17 cellular contexts compared by ENCODE assay signal in genomic region chr19:18729933-18730530, GRCh38. TPM values are rescaled to one million over a fixed set of nuclear protein-coding genes. Genes with fewer than 3 reads are reported as not detected.
DNase-seq lines count a peak whose midpoint lies in the region; ATAC-seq and TF ChIP-seq lines count a peak whose summit lies in the region.
"Had no signal": no experiment of that assay in that cellular context is flagged by ENCODE, and none has a peak within 500 bp of the region (broad histone marks: within the 10 kb centered on the region; RNA-seq: fewer than 3 reads in every experiment).

No MANE protein-coding gene starts in this region.

- no peak overlapping the region for H3K4me3 ChIP-seq in left ventricle myocardium inferior
- no peak overlapping the region for H3K4me3 ChIP-seq in NT2/D1 (ENCODE audit: insufficient read length, low read depth)
- H3K4me3 ChIP-seq in endodermal cell (ENCODE audit: low read length): no peak overlapping the region
- H3K4me3 ChIP-seq in osteoblast (ENCODE audit: insufficient read depth, low read length): no peak overlapping the region
- H3K4me3 ChIP-seq: HAP-1 had no signal

- H3K27ac ChIP-seq in left ventricle myocardium inferior (replicated peaks): no peak overlapping the region
- H3K27ac ChIP-seq in endodermal cell (ENCODE audit: low read depth, low read length): no peak overlapping the region
- no peak overlapping the region for H3K27ac ChIP-seq in osteoblast (ENCODE audit: low read depth, low read length)

- H3K36me3 ChIP-seq in left ventricle myocardium inferior (no peaks in the 10 kb centered on the region), NT2/D1 (ENCODE audit: insufficient read depth, insufficient read length, low read length) (no peaks in the 10 kb centered on the region), endodermal cell (ENCODE audit: control insufficient read depth, insufficient read depth, low read length) (no peaks in the 10 kb centered on the region), osteoblast (ENCODE audit: insufficient read depth, low read length) (no peaks in the 10 kb centered on the region)
- H3K36me3 ChIP-seq: HAP-1 had no signal

- no peaks in the 10 kb centered on the region for H3K9me3 Mint-ChIP-seq in endodermal cell
- H3K9me3 Mint-ChIP-seq in activated T-cell treated with anti-CD3 and anti-CD28 coated beads, Interleukin-2, amount 50 U/mL, for 4 hours: no peaks in the 10 kb centered on the region
- H3K9me3 Mint-ChIP-seq: CD8-positive, alpha-beta T cell; IgD-negative memory B cell had no signal

- H3K79me2 ChIP-seq in osteoblast (ENCODE audit: insufficient read depth, low read length): peaks cover 10% of the 10 kb centered on the region

- no peak overlapping the region for H2AFZ ChIP-seq in osteoblast (ENCODE audit: low read length)

- ATAC-seq in Right ventricle myocardium inferior: no peak
- no peak for ATAC-seq in activated T-cell treated with anti-CD3 and anti-CD28 coated beads, Interleukin-2, amount 50 U/mL, for 4 hours
- ATAC-seq in GM21447 (IDR thresholded peaks at IDR 0.05; ENCODE audit: unreplicated experiment): no peak
- ATAC-seq: CD8-positive, alpha-beta T cell had no signal

- H3K27ac Mint-ChIP-seq in endodermal cell: no peak overlapping the region
- H3K27ac Mint-ChIP-seq: B cell; CD14-positive monocyte; CD8-positive, alpha-beta T cell; IgD-negative memory B cell had no signal

- no peak overlapping the region for H3K4me2 ChIP-seq in osteoblast (ENCODE audit: insufficient read depth, low read length)

- no peak overlapping the region for H3K4me3 Mint-ChIP-seq in endodermal cell
- H3K4me3 Mint-ChIP-seq in activated T-cell treated with anti-CD3 and anti-CD28 coated beads, Interleukin-2, amount 50 U/mL, for 4 hours: no peak overlapping the region
- H3K4me3 Mint-ChIP-seq: B cell; CD14-positive monocyte; CD8-positive, alpha-beta T cell had no signal

- no peaks in the 10 kb centered on the region for H3K27me3 Mint-ChIP-seq in endodermal cell (ENCODE audit: insufficient read depth)
- no peaks in the 10 kb centered on the region for H3K27me3 Mint-ChIP-seq in activated T-cell treated with anti-CD3 and anti-CD28 coated beads, Interleukin-2, amount 50 U/mL, for 4 hours (ENCODE audit: low read depth)
- H3K27me3 Mint-ChIP-seq: B cell, IgD-negative memory B cell had no signal

- H3K36me3 Mint-ChIP-seq in endodermal cell (ENCODE audit: low read depth): peaks cover 3% of the 10 kb centered on the region
- peaks cover 3% of the 10 kb centered on the region for H3K36me3 Mint-ChIP-seq in activated T-cell treated with anti-CD3 and anti-CD28 coated beads, Interleukin-2, amount 50 U/mL, for 4 hours (ENCODE audit: insufficient read depth)

- peaks cover 24% of the 10 kb centered on the region for H3K4me1 Mint-ChIP-seq in endodermal cell
- no peaks in the 10 kb centered on the region for H3K4me1 Mint-ChIP-seq in activated T-cell treated with anti-CD3 and anti-CD28 coated beads, Interleukin-2, amount 50 U/mL, for 4 hours (ENCODE audit: low read depth)
- H3K4me1 Mint-ChIP-seq: CD14-positive monocyte had no signal

- DNase-seq in Right ventricle myocardium inferior (ENCODE audit: missing footprints): peak; percentile 57
- no peak for DNase-seq in left ventricle myocardium inferior
- DNase-seq in NT2/D1 (ENCODE audit: low read depth, low spot score): no peak
- DNase-seq in endodermal cell: peak; percentile 47
- peak; percentile 60 for DNase-seq in osteoblast (ENCODE audit: insufficient read length, low spot score, missing footprints)
- no peak for DNase-seq in activated T-cell treated with anti-CD3 and anti-CD28 coated beads, Interleukin-2, amount 50 U/mL, for 4 hours
- DNase-seq in activated CD4-positive, alpha-beta T cell treated with anti-CD3 and anti-CD28 coated beads for 48 hours: no peak
- DNase-seq: 8988T; CD8-positive, alpha-beta T cell; COR-L47; DND-41; GDM1 had no signal

- WGBS in endodermal cell (ENCODE audit: insufficient coverage in 1 of 2, insufficient read length in 1 of 2), 2 experiments: 94 to 95% methylated on average over 10 to 18 of the region's 18 CpGs

- H3K4me1 ChIP-seq in left ventricle myocardium inferior: peaks cover 14% of the 10 kb centered on the region
- peaks cover 22% of the 10 kb centered on the region for H3K4me1 ChIP-seq in NT2/D1 (ENCODE audit: insufficient read depth, insufficient read length)
- H3K4me1 ChIP-seq in endodermal cell (ENCODE audit: control insufficient read depth, insufficient read depth, low read length): peaks cover 14% of the 10 kb centered on the region
- peaks cover 5% of the 10 kb centered on the region for H3K4me1 ChIP-seq in osteoblast (ENCODE audit: insufficient read depth, low read length)
- H3K4me1 ChIP-seq: HAP-1 had no signal

- no peak for TF ChIP-seq CTCF in left ventricle myocardium inferior (IDR thresholded peaks at IDR 0.05; ENCODE audit: borderline replicate concordance)
- no peak for TF ChIP-seq CTCF in endodermal cell (conservative IDR thresholded peaks at IDR 0.05)
- TF ChIP-seq CTCF in osteoblast (IDR thresholded peaks at IDR 0.05; ENCODE audit: extremely low read depth, low read depth, low read length): no peak

- no peaks in the 10 kb centered on the region for H3K9me3 ChIP-seq in left ventricle myocardium inferior (replicated peaks)
- H3K9me3 ChIP-seq in NT2/D1 (ENCODE audit: insufficient read depth, low read length): no peaks in the 10 kb centered on the region
- no peaks in the 10 kb centered on the region for H3K9me3 ChIP-seq in endodermal cell (ENCODE audit: control insufficient read depth, low read length)
- no peaks in the 10 kb centered on the region for H3K9me3 ChIP-seq in osteoblast (ENCODE audit: low read depth, low read length)
- H3K9me3 ChIP-seq: HAP-1 had no signal

- peaks cover 42% of the 10 kb centered on the region for H4K20me1 ChIP-seq in osteoblast (ENCODE audit: insufficient read depth, low read length)

- peak overlapping the region; percentile 5 for H3K9ac ChIP-seq in NT2/D1 (ENCODE audit: insufficient read length, low read depth)
- H3K9ac ChIP-seq in endodermal cell (ENCODE audit: extremely low read depth, low read length, poor library complexity, severe bottlenecking): no peak overlapping the region

- H3K27me3 ChIP-seq in left ventricle myocardium inferior (ENCODE audit: low read depth): no peaks in the 10 kb centered on the region
- no peaks in the 10 kb centered on the region for H3K27me3 ChIP-seq in NT2/D1 (ENCODE audit: insufficient read depth, insufficient read length)
- H3K27me3 ChIP-seq in endodermal cell (ENCODE audit: control insufficient read depth, insufficient read depth, low read length, poor library complexity, severe bottlenecking): no peaks in the 10 kb centered on the region
- H3K27me3 ChIP-seq in osteoblast (ENCODE audit: insufficient read depth, low read length): no peaks in the 10 kb centered on the region

- intact Hi-C loops in Right ventricle myocardium inferior (cut with DNase I) (no loop called here), left ventricle myocardium inferior (cut with micrococcal nuclease) (no loop called here)

RNA-seq across cellular contexts. Expression of gene CRTC1, which starts 46.6 kb away (rescaled TPM):
- 10.3 TPM for total RNA-seq in Right ventricle myocardium inferior
- 9.7 TPM for total RNA-seq in left ventricle myocardium inferior
- total RNA-seq in endodermal cell: 10 to 100 TPM; 26.6 to 29.7 TPM
- 20.4 TPM for polyA plus RNA-seq in endodermal cell (2013, experiment 1 of 2)
- polyA plus RNA-seq in endodermal cell (2013, experiment 2 of 2): 17.5 TPM
- total RNA-seq in osteoblast: 3.8 and 4.0 TPM in 2 replicates
- 1 to 10 TPM; 7.8 to 9.6 (median 8.9) TPM for total RNA-seq in activated T-cell treated with anti-CD3 and anti-CD28 coated beads, Interleukin-2, amount 50 U/mL, for 4 hours

Comparison
In these comparisons a context has a peak if more than half of its experiments do, and no peak if none do; other contexts are left out.
1. DNase-seq: peak in Right ventricle myocardium inferior (single experiment), endodermal cell (single experiment) and osteoblast (single experiment); none in left ventricle myocardium inferior (single experiment), NT2/D1 (single experiment), activated T-cell treated with anti-CD3 and anti-CD28 coated beads, Interleukin-2, amount 50 U/mL, for 4 hours (single experiment) and activated CD4-positive, alpha-beta T cell treated with anti-CD3 and anti-CD28 coated beads for 48 hours (single experiment).